In the genomic region with DNA sequence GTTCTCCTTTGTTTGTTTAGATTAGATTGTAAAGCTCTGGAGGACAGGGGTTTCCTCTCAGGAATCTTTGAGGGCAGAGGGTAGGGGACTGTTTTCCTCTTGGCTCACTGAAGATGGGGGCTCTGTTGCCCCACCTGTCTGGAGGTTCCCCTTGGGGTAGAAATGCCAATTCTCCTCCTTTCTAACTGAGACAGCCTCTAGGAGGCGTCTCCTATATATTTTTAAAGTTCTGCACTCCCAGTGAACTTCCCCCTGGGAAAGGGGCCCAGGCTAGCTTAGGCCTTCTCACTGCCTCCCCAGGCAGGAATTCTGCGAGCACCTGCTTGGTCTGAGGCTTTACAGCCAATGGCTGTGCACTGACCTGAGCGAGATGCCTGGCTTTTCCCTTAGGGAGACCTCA, we compare ENCODE assay signal across 24 cellular contexts. TPM values are rescaled to one million over a fixed set of nuclear protein-coding genes. Genes with fewer than 3 reads are reported as not detected.
DNase-seq lines count a peak whose midpoint lies in the region; ATAC-seq, FAIRE-seq and TF ChIP-seq lines count a peak whose summit lies in the region.
"Had no signal": no experiment of that assay in that cellular context is flagged by ENCODE, and none has a peak within 500 bp of the region (broad histone marks: within the 10 kb centered on the region; RNA-seq: fewer than 3 reads in every experiment).

No MANE protein-coding gene starts in this region.

- no peak overlapping the region for H3K4me3 ChIP-seq in HepG2 (replicated peaks in 1 of 3; ENCODE audit: insufficient read depth in 1 of 3, low read depth in 2 of 3, low read length in 3 of 3)
- H3K4me3 ChIP-seq in right lobe of liver, result no peak overlapping the region
- no peak overlapping the region for H3K4me3 ChIP-seq in aorta (ENCODE audit: low read length in 2 of 2)
- H3K4me3 ChIP-seq: GM23248 had no signal

- no peaks in the 10 kb centered on the region for H3K79me2 ChIP-seq in HepG2 (ENCODE audit: insufficient read depth, low read length)

- in situ Hi-C loops in HepG2 (cut with HindIII; ENCODE audit: extremely low pct_ligation_motif_present, low pct_unique_long_range_greater_than_20kb) (no loop called here), KBM-7 (cut with MboI; ENCODE audit: low pct_unique_long_range_greater_than_20kb, low sequenced_read_pairs) (no loop called here)

- CTCF ChIA-PET in HepG2 (lab: Yijun Ruan, JAX; ENCODE audit: low intra/inter-chr PET ratio, low total read pairs), result no interaction called here

- TF ChIP-seq CTCF in HepG2 (CRISPR knock-in tag; IDR thresholded peaks at IDR 0.05) (no peak), right lobe of liver (IDR thresholded peaks at IDR 0.05) (no peak), VCaP (conservative IDR thresholded peaks at IDR 0.05) (no peak), nephron progenitor cell (IDR thresholded peaks at IDR 0.05) (no peak)

- H3K27me3 Mint-ChIP-seq in nephron progenitor cell (ENCODE audit: low read depth, poor library complexity), result no peaks in the 10 kb centered on the region

- no peak overlapping the region for H2AFZ ChIP-seq in HepG2 (ENCODE audit: low read length)
- H2AFZ ChIP-seq: GM23248 had no signal

- H3K36me3 Mint-ChIP-seq in nephron progenitor cell (ENCODE audit: low read depth), result peaks cover 27% of the 10 kb centered on the region

- H3K36me3 ChIP-seq in HepG2 (replicated peaks in 1 of 2; ENCODE audit: control insufficient read depth in 1 of 2, insufficient read depth in 2 of 2, low read length in 2 of 2), result peaks cover 10 to 13% of the 10 kb centered on the region in 2 experiments; a peak in 3 of 5 replicates
- no peaks in the 10 kb centered on the region for H3K36me3 ChIP-seq in right lobe of liver
- no peaks in the 10 kb centered on the region for H3K36me3 ChIP-seq in aorta (ENCODE audit: control insufficient read depth in 1 of 2, insufficient read depth in 2 of 2, low read length in 1 of 2)

- peak overlapping the region; percentile 70 for H3K27ac Mint-ChIP-seq in nephron progenitor cell

- no peak overlapping the region for H3K27ac ChIP-seq in HepG2 (ENCODE audit: extremely low read length, insufficient read depth, low read length)
- H3K27ac ChIP-seq in right lobe of liver, result no peak overlapping the region
- peak overlapping the region; percentile 42 for H3K27ac ChIP-seq in VCaP
- no peak overlapping the region for H3K27ac ChIP-seq in aorta (ENCODE audit: low read depth in 1 of 2, low read length in 2 of 2)
- H3K27ac ChIP-seq: GM23248 had no signal

- H3K4me1 Mint-ChIP-seq in nephron progenitor cell, result peaks cover 25% of the 10 kb centered on the region

- no peak for TF ChIP-seq POLR2A in HepG2 (IDR thresholded peaks at IDR 0.05; ENCODE audit: insufficient read depth in 1 of 2, low read depth in 2 of 2, low read length in 2 of 2)
- TF ChIP-seq POLR2A in right lobe of liver (IDR thresholded peaks at IDR 0.05), result no peak

- WGBS in HepG2 (ENCODE audit: low lambda C conversion rate), result 85% methylated on average over 3 of the region's 3 CpGs
- no CpG with 5 or more reads among the region's 3 CpGs for WGBS in right lobe of liver (ENCODE audit: insufficient coverage, low coverage, low lambda C conversion rate, missing lambda C conversion rate)
- 87 to 94% methylated on average over 3 of the region's 3 CpGs for WGBS in aorta, 2 donors

- H3K9ac ChIP-seq in HepG2 (ENCODE audit: insufficient read depth, low read depth, low read length), result no peak overlapping the region
- H3K9ac ChIP-seq: GM23248 had no signal

- H3K9me3 ChIP-seq in HepG2 (ENCODE audit: low read length), result no peaks in the 10 kb centered on the region
- H3K9me3 ChIP-seq in right lobe of liver, result no peaks in the 10 kb centered on the region
- H3K9me3 ChIP-seq in aorta (ENCODE audit: control insufficient read depth, low read length), result no peaks in the 10 kb centered on the region
- H3K9me3 ChIP-seq: BE2C had no signal

- H3K4me3 Mint-ChIP-seq in nephron progenitor cell, result no peak overlapping the region

- H3K4me2 ChIP-seq in HepG2 (ENCODE audit: low read depth, low read length), result no peak overlapping the region

- H3K4me1 ChIP-seq in HepG2 (ENCODE audit: insufficient read depth, low read length) (peaks cover 42% of the 10 kb centered on the region), right lobe of liver (peaks cover 0 to 20% (median 0%) of the 10 kb centered on the region in 4 donors), aorta (ENCODE audit: control insufficient read depth in 1 of 2, insufficient read depth in 2 of 2, low read length in 2 of 2) (peaks cover 0 to 5% of the 10 kb centered on the region in 2 donors)

- no peaks in the 10 kb centered on the region for H3K27me3 ChIP-seq in HepG2 (ENCODE audit: control insufficient read depth in 1 of 2, insufficient read depth in 2 of 2, low read length in 2 of 2)
- H3K27me3 ChIP-seq in right lobe of liver, result no peaks in the 10 kb centered on the region
- no peaks in the 10 kb centered on the region for H3K27me3 ChIP-seq in aorta (ENCODE audit: control insufficient read depth in 1 of 2, insufficient read depth in 2 of 2, low read length in 1 of 2)
- H3K27me3 ChIP-seq: BE2C had no signal

- ATAC-seq in HepG2 (no peak), right lobe of liver (no peak), HG02571 (IDR thresholded peaks at IDR 0.05; ENCODE audit: unreplicated experiment) (no peak), aorta (ENCODE audit: low FRiP score) (no peak)

- FAIRE-seq in HepG2 (lab: Jason Lieb, UNC), result no peak

- no peaks in the 10 kb centered on the region for H3K9me3 Mint-ChIP-seq in nephron progenitor cell

- POLR2A ChIA-PET in HepG2 (lab: Yijun Ruan, JAX), result no interaction called here

- intact Hi-C loops in HepG2 (cut with micrococcal nuclease; ENCODE audit: unreplicated experiment), result no loop called here
- intact Hi-C loops in right lobe of liver (cut with DNase I), result loop anchor here in 1 of 2 donors (10.0 kb wide), 1 partner anchor 241 kb away; no protein-coding TSS in a partner anchor
- intact Hi-C loops in aorta (cut with DNase I), result no loop called here

- no peaks in the 10 kb centered on the region for H4K20me1 ChIP-seq in HepG2 (ENCODE audit: insufficient read depth, low read length)

- BruUV-seq in HepG2 (replicated peaks; lab: Mats Ljungman, UMichigan), result no TSS peak

- TF ChIP-seq EP300 in HepG2 (IDR thresholded peaks at IDR 0.05; ENCODE audit: low read depth in 2 of 2, low read length in 2 of 2) (no peak), HepG2 (CRISPR knock-in tag; IDR thresholded peaks at IDR 0.05; ENCODE audit: borderline replicate concordance) (no peak)

- DNase-seq in HepG2 (ENCODE audit: low spot score), result no peak
- no peak for DNase-seq in right lobe of liver
- DNase-seq in nephron progenitor cell, result no peak
- no peak for DNase-seq in KBM-7
- no peak for DNase-seq in aorta
- DNase-seq in stimulated activated CD4-positive, alpha-beta T cell treated with anti-CD3 and anti-CD28 coated beads, Interleukin-4, amount 100 ng/mL, for 24 hours, result no peak
- DNase-seq: 8988T, ACHN, BE2C, GM23248, H7, IMR-90, NCI-H1092 treated with DMSO at 0.1 percent for 48 hours, NCI-H1436, NCI-H187, NCI-H2081 treated with DMSO at 0.1 percent for 48 hours, NCI-H2171, NCI-H226, NCI-H510A treated with DMSO at 0.1 percent for 48 hours, NCI-H748 treated with DMSO at 0.1 percent for 48 hours, RPMI8226, SHP77 had no signal

- TF ChIP-seq RAD21 in HepG2 (CRISPR knock-in tag; IDR thresholded peaks at IDR 0.05), result no peak

RNA-seq across cellular contexts. Expression of a gene that starts 24.8 kb away (rescaled TPM):
- total RNA-seq in HepG2 (2016; rRNA removed; fragmentation: Illumina TruSeq; extraction: Trizol), result 21.0 and 25.5 TPM in 2 replicates
- 4.5 and 4.8 TPM in 2 replicates for total RNA-seq in HepG2 (2016; cell fraction: cytosol; rRNA removed; fragmentation: Illumina TruSeq; extraction: Trizol; ENCODE audit: low read depth)
- 19.0 and 26.0 TPM in 2 replicates for total RNA-seq in HepG2 (2016; cell fraction: insoluble cytoplasmic fraction; rRNA removed; fragmentation: Illumina TruSeq; extraction: Trizol)
- 20.6 and 21.0 TPM in 2 replicates for total RNA-seq in HepG2 (2016; cell fraction: membrane; rRNA removed; fragmentation: Illumina TruSeq; extraction: Trizol)
- total RNA-seq in HepG2 (2016; cell fraction: nucleus; rRNA removed; fragmentation: Illumina TruSeq; extraction: Trizol), result 15.5 and 17.7 TPM in 2 replicates
- 44.1 and 45.7 TPM in 2 replicates for polyA plus RNA-seq in HepG2 (2011; rRNA removed)
- polyA plus RNA-seq in HepG2 (2011; cell fraction: cytosol; rRNA removed), result 30.8 and 42.8 TPM in 2 replicates
- 50.7 and 72.8 TPM in 2 replicates for polyA plus RNA-seq in HepG2 (2011; cell fraction: nucleus; rRNA removed)
- polyA plus RNA-seq in HepG2 (2012), result 18.6 and 23.1 TPM in 2 replicates
- polyA plus RNA-seq in HepG2 (2016; cell fraction: cytosol; fragmentation: Illumina TruSeq; extraction: Trizol; ENCODE audit: low read depth), result 5.2 and 5.4 TPM in 2 replicates
- polyA plus RNA-seq in HepG2 (2016; cell fraction: insoluble cytoplasmic fraction; fragmentation: Illumina TruSeq; extraction: Trizol; ENCODE audit: low read depth), result 26.4 and 31.7 TPM in 2 replicates
- 19.0 and 19.4 TPM in 2 replicates for polyA plus RNA-seq in HepG2 (2016; cell fraction: membrane; fragmentation: Illumina TruSeq; extraction: Trizol; ENCODE audit: low read depth)
- 33.8 and 35.3 TPM in 2 replicates for polyA plus RNA-seq in HepG2 (2016; cell fraction: nucleus; fragmentation: Illumina TruSeq; extraction: Trizol; ENCODE audit: insufficient read depth, low read depth)
- polyA minus RNA-seq in HepG2 (2011; rRNA and poly(A)+ RNA removed; ENCODE audit: low replicate concordance), result 59.4 and 75.9 TPM in 2 replicates
- polyA minus RNA-seq in HepG2 (2011; cell fraction: cytosol; rRNA and poly(A)+ RNA removed), result 19.9 and 20.3 TPM in 2 replicates
- polyA minus RNA-seq in HepG2 (2011; cell fraction: nucleus; rRNA and poly(A)+ RNA removed), result 20.2 and 21.3 TPM in 2 replicates
- 10 to 100 TPM in 4 of 6 experiments, 1 to 10 TPM in 2; 4.9 to 17.0 (median 11.3) TPM for total RNA-seq in right lobe of liver
- total RNA-seq in aorta, result 100 to 1,000 TPM in 1 of 2 donors, 10 to 100 TPM in 1; 47.5 to 106 TPM
- polyA plus RNA-seq in aorta, result 10 to 100 TPM; 23.8 to 41.4 TPM

RNA-seq across cellular contexts. Expression of a gene that starts 35.8 kb away (rescaled TPM):
- total RNA-seq in HepG2 (2016; rRNA removed; fragmentation: Illumina TruSeq; extraction: Trizol), result 10.5 and 11.4 TPM in 2 replicates
- 2.5 and 3.7 TPM in 2 replicates for total RNA-seq in HepG2 (2016; cell fraction: cytosol; rRNA removed; fragmentation: Illumina TruSeq; extraction: Trizol; ENCODE audit: low read depth)
- 8.8 and 14.5 TPM in 2 replicates for total RNA-seq in HepG2 (2016; cell fraction: insoluble cytoplasmic fraction; rRNA removed; fragmentation: Illumina TruSeq; extraction: Trizol)
- total RNA-seq in HepG2 (2016; cell fraction: membrane; rRNA removed; fragmentation: Illumina TruSeq; extraction: Trizol), result 3.3 and 4.2 TPM in 2 replicates
- 18.4 and 18.7 TPM in 2 replicates for total RNA-seq in HepG2 (2016; cell fraction: nucleus; rRNA removed; fragmentation: Illumina TruSeq; extraction: Trizol)
- 13.7 and 15.3 TPM in 2 replicates for polyA plus RNA-seq in HepG2 (2011; rRNA removed)
- 4.9 and 5.0 TPM in 2 replicates for polyA plus RNA-seq in HepG2 (2011; cell fraction: cytosol; rRNA removed)
- polyA plus RNA-seq in HepG2 (2011; cell fraction: nucleus; rRNA removed), result 123 and 139 TPM in 2 replicates
- polyA plus RNA-seq in HepG2 (2012), result 9.9 and 12.7 TPM in 2 replicates
- 1.2 and 1.5 TPM in 2 replicates for polyA plus RNA-seq in HepG2 (2016; cell fraction: cytosol; fragmentation: Illumina TruSeq; extraction: Trizol; ENCODE audit: low read depth)
- 6.8 and 7.5 TPM in 2 replicates for polyA plus RNA-seq in HepG2 (2016; cell fraction: insoluble cytoplasmic fraction; fragmentation: Illumina TruSeq; extraction: Trizol; ENCODE audit: low read depth)
- 1.9 and 2.7 TPM in 2 replicates for polyA plus RNA-seq in HepG2 (2016; cell fraction: membrane; fragmentation: Illumina TruSeq; extraction: Trizol; ENCODE audit: low read depth)
- 44.2 and 47.7 TPM in 2 replicates for polyA plus RNA-seq in HepG2 (2016; cell fraction: nucleus; fragmentation: Illumina TruSeq; extraction: Trizol; ENCODE audit: insufficient read depth, low read depth)
- polyA minus RNA-seq in HepG2 (2011; rRNA and poly(A)+ RNA removed; ENCODE audit: low replicate concordance), result 19.3 and 22.3 TPM in 2 replicates
- polyA minus RNA-seq in HepG2 (2011; cell fraction: cytosol; rRNA and poly(A)+ RNA removed), result 4.7 and 5.5 TPM in 2 replicates
- polyA minus RNA-seq in HepG2 (2011; cell fraction: nucleus; rRNA and poly(A)+ RNA removed), result 30.8 and 32.9 TPM in 2 replicates
- total RNA-seq in right lobe of liver, result 10 to 100 TPM; 14.4 to 17.7 (median 15.2) TPM
- 10 to 100 TPM; 32.6 to 54.6 TPM for total RNA-seq in aorta
- 100 to 1,000 TPM in 1 of 2 donors, 1 to 10 TPM in 1; 8.1 to 106 TPM for polyA plus RNA-seq in aorta
